In the genomic region with DNA sequence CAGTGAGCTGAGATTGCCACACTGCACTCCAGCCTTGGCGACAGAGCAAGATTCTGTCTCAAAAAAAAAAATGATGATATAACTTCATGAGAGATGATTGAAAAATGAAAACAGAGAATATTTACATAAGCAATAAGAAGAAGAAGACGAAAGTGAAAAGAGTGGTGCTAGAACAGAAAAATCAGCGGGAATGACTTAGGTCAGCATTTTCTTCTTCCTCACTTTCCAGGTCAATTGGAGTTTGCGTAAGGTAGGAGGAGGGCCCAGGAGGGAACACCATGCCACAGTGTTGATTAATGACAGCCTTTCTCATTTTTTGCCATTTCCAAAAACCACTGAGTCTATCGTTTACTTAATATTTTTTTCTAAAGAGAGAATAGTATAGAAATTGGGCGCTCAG, we compare ENCODE assay signal across 27 cellular contexts.
"Had no signal": no experiment of that assay in that cellular context is flagged by ENCODE, and none has a peak within 500 bp of the region (broad histone marks: within the 10 kb centered on the region; RNA-seq: fewer than 3 reads in every experiment).

No MANE protein-coding gene starts in this region.

- H3K27me3 Mint-ChIP-seq: dendritic cell treated with granulocyte-macrophage colony-stimulating factor and Interleukin-4, amounts not matched to agents 40 ng/mL and 50 ng/mL, for 4 days had no signal

- FAIRE-seq: endometrium, islet of Langerhans, keratinocyte had no signal

- H3K4me1 Mint-ChIP-seq: mesothelial cell of epicardium had no signal

- DNase-seq: colonic mucosa; cortex of kidney; effector CD8-positive, alpha-beta T cell; effector memory CD8-positive, alpha-beta T cell; endodermal cell; erythroblast; esophagus squamous epithelium; foreskin fibroblast; foreskin melanocyte; gastrocnemius medialis; glutamatergic neuron; head of caudate nucleus; heart right ventricle; hippocampal formation; left cardiac atrium; left lung; left ventricle myocardium superior; lower lobe of right lung; mesenchymal stem cell; mucosa of descending colon had no signal

- H3K4me3 Mint-ChIP-seq: dendritic cell treated with granulocyte-macrophage colony-stimulating factor and Interleukin-4, amounts not matched to agents 40 ng/mL and 50 ng/mL, for 4 days; effector memory CD8-positive, alpha-beta T cell; endodermal cell; mesothelial cell of epicardium had no signal

- H3K9me3 Mint-ChIP-seq: dendritic cell treated with granulocyte-macrophage colony-stimulating factor and Interleukin-4, amounts not matched to agents 40 ng/mL and 50 ng/mL, for 4 days; effector memory CD8-positive, alpha-beta T cell had no signal

- H3K36me3 Mint-ChIP-seq: mesothelial cell of epicardium had no signal

- ATAC-seq: effector memory CD8-positive, alpha-beta T cell; esophagus mucosa; gastrocnemius medialis; heart right ventricle; left cardiac atrium; left lung; left ventricle myocardium superior; lower lobe of right lung; mucosa of descending colon had no signal

- H3K9me3 ChIP-seq: colonic mucosa, gastrocnemius medialis, heart right ventricle, lower lobe of right lung, mucosa of descending colon had no signal

- H3K4me1 ChIP-seq: colonic mucosa, esophagus squamous epithelium, gastrocnemius medialis, heart right ventricle, left lung, lower lobe of right lung had no signal

- H3K27me3 ChIP-seq: colonic mucosa, esophagus squamous epithelium, gastrocnemius medialis, left lung had no signal

- H3K27ac Mint-ChIP-seq: dendritic cell treated with granulocyte-macrophage colony-stimulating factor and Interleukin-4, amounts not matched to agents 40 ng/mL and 50 ng/mL, for 4 days; effector memory CD8-positive, alpha-beta T cell; endodermal cell; mesothelial cell of epicardium had no signal

- H3K27ac ChIP-seq: colonic mucosa, epithelial cell of prostate, esophagus squamous epithelium, gastrocnemius medialis, heart right ventricle, left lung, lower lobe of right lung had no signal

- H3K36me3 ChIP-seq: colonic mucosa, esophagus squamous epithelium, gastrocnemius medialis, heart right ventricle, left lung, lower lobe of right lung had no signal

- H3K4me3 ChIP-seq: colonic mucosa, esophagus squamous epithelium, gastrocnemius medialis, heart right ventricle, left lung, lower lobe of right lung, mucosa of descending colon had no signal
